In genomic region chr1:233227930-233228465, GRCh38 we compare ENCODE assay signal across 30 cellular contexts.
"Had no signal": no experiment of that assay in that cellular context is flagged by ENCODE, and none has a peak within 500 bp of the region (broad histone marks: within the 10 kb centered on the region; RNA-seq: fewer than 3 reads in every experiment).

No MANE protein-coding gene starts in this region.

- H3K27ac Mint-ChIP-seq: mesothelial cell of epicardium; naive B cell; nephron; stimulated activated naive B cell treated with anti-CD40 and anti-IgM and Interleukin-4, amounts not matched to agents 10 μg/mL and 1 μg/mL and 100 μg/mL, for 72 hours; stimulated activated naive CD8-positive, alpha-beta T cell treated with anti-CD3 and anti-CD28 coated beads, Interleukin-15, Interleukin-2, amounts not matched to agents 100 ng/mL and 50 ng/mL, for 24 hours had no signal

- H3K27ac ChIP-seq: lower lobe of right lung, pancreas, prostate gland, skin epidermis, tibial nerve, upper lobe of left lung, vagina had no signal

- H3K9me3 Mint-ChIP-seq: mesothelial cell of epicardium; naive B cell; nephron; neural crest cell; stimulated activated naive B cell treated with anti-CD40 and anti-IgM and Interleukin-4, amounts not matched to agents 10 μg/mL and 1 μg/mL and 100 μg/mL, for 72 hours; stimulated activated naive CD8-positive, alpha-beta T cell treated with anti-CD3 and anti-CD28 coated beads, Interleukin-15, Interleukin-2, amounts not matched to agents 100 ng/mL and 50 ng/mL, for 24 hours had no signal

- H3K4me3 ChIP-seq: lower lobe of right lung, pancreas, prostate gland, skin epidermis, tibial nerve, upper lobe of left lung, vagina had no signal

- ATAC-seq: left cardiac atrium; left lobe of liver; left ventricle myocardium superior; lower lobe of right lung; pancreas; right cardiac atrium; sciatic nerve; stimulated activated naive B cell treated with anti-CD40 and anti-IgM and Interleukin-4, amounts not matched to agents 10 μg/mL and 1 μg/mL and 100 μg/mL, for 72 hours had no signal

- H3K4me3 Mint-ChIP-seq: mesothelial cell of epicardium; naive B cell; nephron; neural crest cell; stimulated activated naive B cell treated with anti-CD40 and anti-IgM and Interleukin-4, amounts not matched to agents 10 μg/mL and 1 μg/mL and 100 μg/mL, for 72 hours; stimulated activated naive CD8-positive, alpha-beta T cell treated with anti-CD3 and anti-CD28 coated beads, Interleukin-15, Interleukin-2, amounts not matched to agents 100 ng/mL and 50 ng/mL, for 24 hours had no signal

- H3K27me3 Mint-ChIP-seq: naive B cell; stimulated activated naive B cell treated with anti-CD40 and anti-IgM and Interleukin-4, amounts not matched to agents 10 μg/mL and 1 μg/mL and 100 μg/mL, for 72 hours; stimulated activated naive CD8-positive, alpha-beta T cell treated with anti-CD3 and anti-CD28 coated beads, Interleukin-15, Interleukin-2, amounts not matched to agents 100 ng/mL and 50 ng/mL, for 24 hours had no signal

- DNase-seq: hippocampal formation; kidney glomerular epithelial cell; left cardiac atrium; left ventricle myocardium superior; lower lobe of right lung; mammary epithelial cell; mesenchymal stem cell; naive B cell; nucleus accumbens; pancreas; posterior cingulate gyrus; retina; right cardiac atrium; stimulated activated CD4-positive, alpha-beta T cell treated with anti-CD3 and anti-CD28 coated beads, Interleukin-12 subunit alpha, Interleukin-12 subunit beta, amount 100 ng/mL, for 4 hours; stimulated activated CD4-positive, alpha-beta T cell treated with anti-CD3 and anti-CD28 coated beads, Interleukin-15, amount 100 ng/mL, for 24 hours; stimulated activated CD4-positive, alpha-beta T cell treated with anti-CD3 and anti-CD28 coated beads, Interleukin-2, amount 100 ng/mL, for 24 hours; stimulated activated CD4-positive, alpha-beta T cell treated with anti-CD3 and anti-CD28 coated beads, Interleukin-4, amount 100 ng/mL, for 1 hour; stimulated activated naive B cell treated with anti-CD40 and anti-IgM and Interleukin-4, amounts not matched to agents 10 μg/mL and 1 μg/mL and 100 μg/mL, for 72 hours; substantia nigra; upper lobe of left lung had no signal

- H3K4me1 ChIP-seq: lower lobe of right lung, pancreas, prostate gland, tibial nerve, upper lobe of left lung, vagina had no signal

- H3K27me3 ChIP-seq: pancreas, tibial nerve, upper lobe of left lung, vagina had no signal

- H3K4me1 Mint-ChIP-seq: mesothelial cell of epicardium; naive B cell; nephron; neural crest cell; stimulated activated naive B cell treated with anti-CD40 and anti-IgM and Interleukin-4, amounts not matched to agents 10 μg/mL and 1 μg/mL and 100 μg/mL, for 72 hours had no signal

- H3K36me3 ChIP-seq: lower lobe of right lung, pancreas, prostate gland, upper lobe of left lung, vagina had no signal
